ENCODE assay signal across 19 cellular contexts in the genomic region with DNA sequence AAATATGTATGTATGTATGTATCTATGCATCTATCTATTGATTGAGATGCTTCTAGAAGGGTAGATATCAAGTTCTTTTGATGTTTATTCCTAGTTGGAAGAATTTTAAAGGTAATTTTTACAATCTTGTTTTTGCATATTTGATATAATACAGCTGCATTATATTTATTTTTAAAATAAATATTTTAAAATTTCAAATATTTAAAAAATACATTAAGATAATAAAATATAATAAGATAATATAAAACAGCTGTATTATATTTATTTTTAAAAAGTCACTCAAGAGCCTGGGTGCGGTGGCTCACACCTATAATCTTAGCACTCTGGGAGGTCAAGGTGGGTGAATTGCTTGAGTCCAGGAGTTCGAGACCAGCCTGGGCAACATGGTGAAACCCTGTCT.
DNase-seq lines count a peak whose midpoint lies in the region; ATAC-seq, FAIRE-seq and TF ChIP-seq lines count a peak whose summit lies in the region.
"Had no signal": no experiment of that assay in that cellular context is flagged by ENCODE, and none has a peak within 500 bp of the region (broad histone marks: within the 10 kb centered on the region; RNA-seq: fewer than 3 reads in every experiment).

No MANE protein-coding gene starts in this region.

- H3K9me3 ChIP-seq in small intestine (ENCODE audit: control insufficient read depth, low read depth), result no peaks in the 10 kb centered on the region
- H3K9me3 ChIP-seq: BLaER1, HAP-1 had no signal

- WGBS in small intestine, 3 donors, result 86 to 94% (median 88%) methylated on average over 2 of the region's 2 CpGs

- peak; percentile 54 for FAIRE-seq in G401.6 (lab: Jason Lieb, UNC)
- FAIRE-seq in small intestine (lab: Jason Lieb, UNC), result peak; percentile 30
- FAIRE-seq: GM12891, GM18507, H54 had no signal

- H3K4me1 ChIP-seq in foreskin keratinocyte (peaks cover 3% of the 10 kb centered on the region), small intestine (ENCODE audit: control insufficient read depth in 2 of 2, insufficient read depth in 1 of 2, low read depth in 1 of 2, low read length in 1 of 2) (peaks cover 4% of the 10 kb centered on the region in 2 donors)
- H3K4me1 ChIP-seq: BLaER1, HAP-1 had no signal

- H3K4me3 ChIP-seq in small intestine (ENCODE audit: low read depth in 1 of 2, low read length in 2 of 2), result no peak overlapping the region
- H3K4me3 ChIP-seq: BLaER1, HAP-1 had no signal

- TF ChIP-seq CTCF in foreskin keratinocyte (conservative IDR thresholded peaks at IDR 0.05), result no peak

- H3K36me3 ChIP-seq in small intestine (ENCODE audit: control insufficient read depth in 2 of 2, insufficient read depth in 2 of 2, low read length in 2 of 2), result no peaks in the 10 kb centered on the region
- H3K36me3 ChIP-seq: BLaER1, HAP-1 had no signal

- DNase-seq in foreskin keratinocyte (no peak), small intestine (no peak), NCI-H2107 (lab: John Stamatoyannopoulos, UW) (no peak), GF-D8 (lab: John Stamatoyannopoulos, UW) (no peak)
- DNase-seq: CD4-positive, CD25-positive, alpha-beta regulatory T cell; CD8-positive, alpha-beta T cell; DMS153; DND-41; GDM1; GOT3; HFFc6 had no signal

- peaks cover 4% of the 10 kb centered on the region for H3K27me3 ChIP-seq in foreskin keratinocyte
- no peaks in the 10 kb centered on the region for H3K27me3 ChIP-seq in small intestine (ENCODE audit: control insufficient read depth in 2 of 2, insufficient read depth in 2 of 2, low read length in 2 of 2)
- H3K27me3 ChIP-seq: BLaER1 had no signal

- H3K27ac ChIP-seq in foreskin keratinocyte (peak overlapping the region; percentile 85), small intestine (ENCODE audit: low read depth in 1 of 2, low read length in 1 of 2) (no peak overlapping the region)
- H3K27ac ChIP-seq: BLaER1, C4-2B had no signal

- ATAC-seq in foreskin keratinocyte (no peak), GM18870 (IDR thresholded peaks at IDR 0.05; ENCODE audit: unreplicated experiment) (no peak)
- ATAC-seq: CD8-positive, alpha-beta T cell had no signal
